1 cellular context compared by ENCODE assay signal in genomic region chr19:35332817-35333216, GRCh38.
A peak's percentile ranks its signal among the peaks of the same experiment; 100 is the strongest.
TF ChIP-seq lines count a peak whose summit lies in the region.

No MANE protein-coding gene starts in this region.

TF ChIP-seq in GM12878, 131 proteins besides CTCF, POLR2A, EP300 and RAD21 (continued from another document and continues in another):
- TF ChIP-seq E2F8 (IDR thresholded peaks at IDR 0.05; ENCODE audit: low read depth, partially characterized antibody) (peak; percentile 31), TARDBP (IDR thresholded peaks at IDR 0.05; ENCODE audit: borderline replicate concordance) (no peak), ZNF217 (IDR thresholded peaks at IDR 0.05) (no peak), MLLT1 (IDR thresholded peaks at IDR 0.05) (0 out of 2 replicates have a peak, but pooled peaks have one; percentile 62), EED (IDR thresholded peaks at IDR 0.05; ENCODE audit: low read depth) (no peak; the same call in 1 of the 2 replicates), SIX5 (IDR thresholded peaks at IDR 0.05; ENCODE audit: low read depth, low read length, severe bottlenecking) (no peak), YY1 (IDR thresholded peaks at IDR 0.05; ENCODE audit: low read depth, low read length) (no peak), SIN3A (IDR thresholded peaks at IDR 0.05; ENCODE audit: low read depth, low read length) (no peak), BCLAF1 (IDR thresholded peaks at IDR 0.05) (no peak), CBX3 (IDR thresholded peaks at IDR 0.05; ENCODE audit: borderline replicate concordance, low read depth) (no peak), ASH2L (IDR thresholded peaks at IDR 0.05; ENCODE audit: borderline replicate concordance, low read depth) (no peak), TAF1 (IDR thresholded peaks at IDR 0.05; ENCODE audit: borderline replicate concordance, low read depth, low read length) (0 out of 2 replicates have a peak, but pooled peaks have one; percentile 42), SP1 (IDR thresholded peaks at IDR 0.05; ENCODE audit: low read depth, low read length) (no peak), ESRRA (IDR thresholded peaks at IDR 0.05; ENCODE audit: low read length) (no peak), HDAC2 (IDR thresholded peaks at IDR 0.05) (no peak), IKZF2 (IDR thresholded peaks at IDR 0.05) (peak in 1 of 2 experiments; percentile 40; a peak in 1 of 4 replicates), CBFB (IDR thresholded peaks at IDR 0.05; ENCODE audit: low read depth) (no peak), MTA3 (IDR thresholded peaks at IDR 0.05; ENCODE audit: borderline replicate concordance, low read length) (0 out of 2 replicates have a peak, but pooled peaks have one; percentile 47), MEF2A (IDR thresholded peaks at IDR 0.05; ENCODE audit: insufficient read depth, low read depth, low read length) (no peak), CREB1 (IDR thresholded peaks at IDR 0.05; ENCODE audit: low read depth) (peak; percentile 41; the same call in 1 of the 2 replicates), SMAD5 (IDR thresholded peaks at IDR 0.05; ENCODE audit: low read depth) (no peak; the same call in 1 of the 2 replicates), SPI1 (IDR thresholded peaks at IDR 0.05; ENCODE audit: borderline replicate concordance, insufficient read depth, low read depth, low read length) (no peak), NR2C1 (IDR thresholded peaks at IDR 0.05) (no peak), BRCA1 (IDR thresholded peaks at IDR 0.05; ENCODE audit: low read depth, low read length) (no peak), IRF5 (IDR thresholded peaks at IDR 0.05; ENCODE audit: borderline replicate concordance) (no peak), ETV6 (conservative IDR thresholded peaks at IDR 0.05 in 1 of 2, IDR thresholded peaks at IDR 0.05 in 1 of 2; ENCODE audit: borderline replicate concordance in 1 of 2, low read depth in 1 of 2) (0 out of 4 replicates have a peak, but pooled peaks of 1 of the 2 experiments have one; percentile 8), MEF2B (IDR thresholded peaks at IDR 0.05; ENCODE audit: partially characterized antibody, poor library complexity, severe bottlenecking) (no peak), DPF2 (IDR thresholded peaks at IDR 0.05) (peak; percentile 29; the same call in 1 of the 2 replicates), EGR1 (IDR thresholded peaks at IDR 0.05; ENCODE audit: borderline replicate concordance in 1 of 2, low read depth in 2 of 2, low read length in 2 of 2) (peak in 1 of 2 experiments; percentile 59; a peak in 1 of 3 replicates), HCFC1 (IDR thresholded peaks at IDR 0.05; ENCODE audit: low read length) (no peak), BACH1 (IDR thresholded peaks at IDR 0.05; ENCODE audit: borderline replicate concordance) (no peak), SRF (IDR thresholded peaks at IDR 0.05; ENCODE audit: low read depth in 2 of 2, low read length in 2 of 2) (no peak), SMC3 (IDR thresholded peaks at IDR 0.05; ENCODE audit: borderline replicate concordance, low read length) (no peak), ZNF24 (IDR thresholded peaks at IDR 0.05) (no peak), HDAC6 (IDR thresholded peaks at IDR 0.05; ENCODE audit: unreplicated experiment) (no peak), BCL11A (IDR thresholded peaks at IDR 0.05; ENCODE audit: low read depth, low read length) (no peak)
- TF ChIP-seq, protein P1, sequence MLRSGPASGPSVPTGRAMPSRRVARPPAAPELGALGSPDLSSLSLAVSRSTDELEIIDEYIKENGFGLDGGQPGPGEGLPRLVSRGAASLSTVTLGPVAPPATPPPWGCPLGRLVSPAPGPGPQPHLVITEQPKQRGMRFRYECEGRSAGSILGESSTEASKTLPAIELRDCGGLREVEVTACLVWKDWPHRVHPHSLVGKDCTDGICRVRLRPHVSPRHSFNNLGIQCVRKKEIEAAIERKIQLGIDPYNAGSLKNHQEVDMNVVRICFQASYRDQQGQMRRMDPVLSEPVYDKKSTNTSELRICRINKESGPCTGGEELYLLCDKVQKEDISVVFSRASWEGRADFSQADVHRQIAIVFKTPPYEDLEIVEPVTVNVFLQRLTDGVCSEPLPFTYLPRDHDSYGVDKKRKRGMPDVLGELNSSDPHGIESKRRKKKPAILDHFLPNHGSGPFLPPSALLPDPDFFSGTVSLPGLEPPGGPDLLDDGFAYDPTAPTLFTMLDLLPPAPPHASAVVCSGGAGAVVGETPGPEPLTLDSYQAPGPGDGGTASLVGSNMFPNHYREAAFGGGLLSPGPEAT (IDR thresholded peaks at IDR 0.05; ENCODE audit: low read depth): 0 out of 2 replicates have a peak, but pooled peaks have one; percentile 17
- TF ChIP-seq, protein P2, sequence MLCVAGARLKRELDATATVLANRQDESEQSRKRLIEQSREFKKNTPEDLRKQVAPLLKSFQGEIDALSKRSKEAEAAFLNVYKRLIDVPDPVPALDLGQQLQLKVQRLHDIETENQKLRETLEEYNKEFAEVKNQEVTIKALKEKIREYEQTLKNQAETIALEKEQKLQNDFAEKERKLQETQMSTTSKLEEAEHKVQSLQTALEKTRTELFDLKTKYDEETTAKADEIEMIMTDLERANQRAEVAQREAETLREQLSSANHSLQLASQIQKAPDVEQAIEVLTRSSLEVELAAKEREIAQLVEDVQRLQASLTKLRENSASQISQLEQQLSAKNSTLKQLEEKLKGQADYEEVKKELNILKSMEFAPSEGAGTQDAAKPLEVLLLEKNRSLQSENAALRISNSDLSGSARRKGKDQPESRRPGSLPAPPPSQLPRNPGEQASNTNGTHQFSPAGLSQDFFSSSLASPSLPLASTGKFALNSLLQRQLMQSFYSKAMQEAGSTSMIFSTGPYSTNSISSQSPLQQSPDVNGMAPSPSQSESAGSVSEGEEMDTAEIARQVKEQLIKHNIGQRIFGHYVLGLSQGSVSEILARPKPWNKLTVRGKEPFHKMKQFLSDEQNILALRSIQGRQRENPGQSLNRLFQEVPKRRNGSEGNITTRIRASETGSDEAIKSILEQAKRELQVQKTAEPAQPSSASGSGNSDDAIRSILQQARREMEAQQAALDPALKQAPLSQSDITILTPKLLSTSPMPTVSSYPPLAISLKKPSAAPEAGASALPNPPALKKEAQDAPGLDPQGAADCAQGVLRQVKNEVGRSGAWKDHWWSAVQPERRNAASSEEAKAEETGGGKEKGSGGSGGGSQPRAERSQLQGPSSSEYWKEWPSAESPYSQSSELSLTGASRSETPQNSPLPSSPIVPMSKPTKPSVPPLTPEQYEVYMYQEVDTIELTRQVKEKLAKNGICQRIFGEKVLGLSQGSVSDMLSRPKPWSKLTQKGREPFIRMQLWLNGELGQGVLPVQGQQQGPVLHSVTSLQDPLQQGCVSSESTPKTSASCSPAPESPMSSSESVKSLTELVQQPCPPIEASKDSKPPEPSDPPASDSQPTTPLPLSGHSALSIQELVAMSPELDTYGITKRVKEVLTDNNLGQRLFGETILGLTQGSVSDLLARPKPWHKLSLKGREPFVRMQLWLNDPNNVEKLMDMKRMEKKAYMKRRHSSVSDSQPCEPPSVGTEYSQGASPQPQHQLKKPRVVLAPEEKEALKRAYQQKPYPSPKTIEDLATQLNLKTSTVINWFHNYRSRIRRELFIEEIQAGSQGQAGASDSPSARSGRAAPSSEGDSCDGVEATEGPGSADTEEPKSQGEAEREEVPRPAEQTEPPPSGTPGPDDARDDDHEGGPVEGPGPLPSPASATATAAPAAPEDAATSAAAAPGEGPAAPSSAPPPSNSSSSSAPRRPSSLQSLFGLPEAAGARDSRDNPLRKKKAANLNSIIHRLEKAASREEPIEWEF (IDR thresholded peaks at IDR 0.05; ENCODE audit: insufficient replicate concordance, low read depth, low read length): no peak
- TF ChIP-seq, protein P3, sequence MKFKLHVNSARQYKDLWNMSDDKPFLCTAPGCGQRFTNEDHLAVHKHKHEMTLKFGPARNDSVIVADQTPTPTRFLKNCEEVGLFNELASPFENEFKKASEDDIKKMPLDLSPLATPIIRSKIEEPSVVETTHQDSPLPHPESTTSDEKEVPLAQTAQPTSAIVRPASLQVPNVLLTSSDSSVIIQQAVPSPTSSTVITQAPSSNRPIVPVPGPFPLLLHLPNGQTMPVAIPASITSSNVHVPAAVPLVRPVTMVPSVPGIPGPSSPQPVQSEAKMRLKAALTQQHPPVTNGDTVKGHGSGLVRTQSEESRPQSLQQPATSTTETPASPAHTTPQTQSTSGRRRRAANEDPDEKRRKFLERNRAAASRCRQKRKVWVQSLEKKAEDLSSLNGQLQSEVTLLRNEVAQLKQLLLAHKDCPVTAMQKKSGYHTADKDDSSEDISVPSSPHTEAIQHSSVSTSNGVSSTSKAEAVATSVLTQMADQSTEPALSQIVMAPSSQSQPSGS (IDR thresholded peaks at IDR 0.05; ENCODE audit: low read length): no peak
- TF ChIP-seq, protein P4, sequence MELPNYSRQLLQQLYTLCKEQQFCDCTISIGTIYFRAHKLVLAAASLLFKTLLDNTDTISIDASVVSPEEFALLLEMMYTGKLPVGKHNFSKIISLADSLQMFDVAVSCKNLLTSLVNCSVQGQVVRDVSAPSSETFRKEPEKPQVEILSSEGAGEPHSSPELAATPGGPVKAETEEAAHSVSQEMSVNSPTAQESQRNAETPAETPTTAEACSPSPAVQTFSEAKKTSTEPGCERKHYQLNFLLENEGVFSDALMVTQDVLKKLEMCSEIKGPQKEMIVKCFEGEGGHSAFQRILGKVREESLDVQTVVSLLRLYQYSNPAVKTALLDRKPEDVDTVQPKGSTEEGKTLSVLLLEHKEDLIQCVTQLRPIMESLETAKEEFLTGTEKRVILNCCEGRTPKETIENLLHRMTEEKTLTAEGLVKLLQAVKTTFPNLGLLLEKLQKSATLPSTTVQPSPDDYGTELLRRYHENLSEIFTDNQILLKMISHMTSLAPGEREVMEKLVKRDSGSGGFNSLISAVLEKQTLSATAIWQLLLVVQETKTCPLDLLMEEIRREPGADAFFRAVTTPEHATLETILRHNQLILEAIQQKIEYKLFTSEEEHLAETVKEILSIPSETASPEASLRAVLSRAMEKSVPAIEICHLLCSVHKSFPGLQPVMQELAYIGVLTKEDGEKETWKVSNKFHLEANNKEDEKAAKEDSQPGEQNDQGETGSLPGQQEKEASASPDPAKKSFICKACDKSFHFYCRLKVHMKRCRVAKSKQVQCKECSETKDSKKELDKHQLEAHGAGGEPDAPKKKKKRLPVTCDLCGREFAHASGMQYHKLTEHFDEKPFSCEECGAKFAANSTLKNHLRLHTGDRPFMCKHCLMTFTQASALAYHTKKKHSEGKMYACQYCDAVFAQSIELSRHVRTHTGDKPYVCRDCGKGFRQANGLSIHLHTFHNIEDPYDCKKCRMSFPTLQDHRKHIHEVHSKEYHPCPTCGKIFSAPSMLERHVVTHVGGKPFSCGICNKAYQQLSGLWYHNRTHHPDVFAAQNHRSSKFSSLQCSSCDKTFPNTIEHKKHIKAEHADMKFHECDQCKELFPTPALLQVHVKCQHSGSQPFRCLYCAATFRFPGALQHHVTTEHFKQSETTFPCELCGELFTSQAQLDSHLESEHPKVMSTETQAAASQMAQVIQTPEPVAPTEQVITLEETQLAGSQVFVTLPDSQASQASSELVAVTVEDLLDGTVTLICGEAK (IDR thresholded peaks at IDR 0.05; ENCODE audit: borderline replicate concordance): no peak
